In the genomic region with DNA sequence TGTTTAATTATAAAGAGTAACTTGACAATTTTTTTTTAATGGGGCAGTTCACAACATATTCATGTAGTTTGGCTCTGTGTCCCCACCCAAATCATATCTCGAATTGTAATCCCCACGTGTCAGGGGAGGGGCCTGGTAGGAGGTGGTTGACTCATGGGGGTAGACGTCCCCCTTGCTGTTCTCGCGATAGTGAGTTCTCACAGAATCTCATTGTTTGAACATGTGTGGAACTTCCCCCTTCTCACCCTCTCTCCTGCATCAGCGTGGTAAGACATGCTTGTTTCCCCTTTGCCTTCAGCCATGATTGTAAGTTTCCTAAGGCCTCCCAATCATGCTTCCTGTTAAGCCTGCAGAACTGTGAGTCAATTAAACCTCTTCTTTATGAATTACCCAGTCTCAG, we compare ENCODE assay signal across 13 cellular contexts. TPM values are rescaled to one million over a fixed set of nuclear protein-coding genes. Genes with fewer than 3 reads are reported as not detected.
A peak's percentile ranks its signal among the peaks of the same experiment; 100 is the strongest.
DNase-seq lines count a peak whose midpoint lies in the region; ATAC-seq and TF ChIP-seq lines count a peak whose summit lies in the region.
"Had no signal": no experiment of that assay in that cellular context is flagged by ENCODE, and none has a peak within 500 bp of the region (broad histone marks: within the 10 kb centered on the region; RNA-seq: fewer than 3 reads in every experiment).

No MANE protein-coding gene starts in this region.

- no peak for TF ChIP-seq EP300 in tibial nerve (IDR thresholded peaks at IDR 0.05)

- peak; percentile 48 to 57 for ATAC-seq in activated CD4-positive, CD25-positive, alpha-beta regulatory T cell treated with anti-CD3 and anti-CD28 coated beads, Interleukin-2, amount 50 U/mL, for 24 hours
- peak; percentile 44 for ATAC-seq in effector memory CD8-positive, alpha-beta T cell (replicated peaks)
- ATAC-seq in GM18907 (IDR thresholded peaks at IDR 0.05; ENCODE audit: unreplicated experiment): no peak
- ATAC-seq: body of pancreas had no signal

- peaks cover 28 to 66% of the 10 kb centered on the region in 2 donors for H3K4me1 Mint-ChIP-seq in effector memory CD8-positive, alpha-beta T cell (ENCODE audit: low read depth in 2 of 2)

- no peak overlapping the region for H3K4me3 Mint-ChIP-seq in effector memory CD8-positive, alpha-beta T cell

- TF ChIP-seq CTCF in tibial nerve (IDR thresholded peaks at IDR 0.05): no peak

- no peaks in the 10 kb centered on the region for H3K9me3 ChIP-seq in tibial nerve
- H3K9me3 ChIP-seq: body of pancreas, thoracic aorta had no signal

- H3K27me3 ChIP-seq in tibial nerve: no peaks in the 10 kb centered on the region
- H3K27me3 ChIP-seq: body of pancreas had no signal

- 71 to 74% methylated on average over 6 of the region's 6 CpGs for WGBS in tibial nerve, 2 donors

- H3K27ac Mint-ChIP-seq in effector memory CD8-positive, alpha-beta T cell: peak overlapping the region in 1 of 2 donors; percentile 44

- H3K4me3 ChIP-seq in tibial nerve: no peak overlapping the region
- H3K4me3 ChIP-seq: body of pancreas, lung, thoracic aorta had no signal

- H3K27ac ChIP-seq in tibial nerve: no peak overlapping the region
- H3K27ac ChIP-seq: thoracic aorta had no signal

- no peaks in the 10 kb centered on the region for H3K27me3 Mint-ChIP-seq in effector memory CD8-positive, alpha-beta T cell

- peaks cover 0 to 59% (median 10%) of the 10 kb centered on the region in 4 donors for H3K4me1 ChIP-seq in tibial nerve

- peaks cover 0 to 1% of the 10 kb centered on the region in 2 donors for H3K9me3 Mint-ChIP-seq in effector memory CD8-positive, alpha-beta T cell

- H3K36me3 ChIP-seq in tibial nerve: no peaks in the 10 kb centered on the region
- H3K36me3 ChIP-seq: thoracic aorta had no signal

- peaks cover 2% of the 10 kb centered on the region for H3K36me3 Mint-ChIP-seq in effector memory CD8-positive, alpha-beta T cell (ENCODE audit: insufficient read depth)

- TF ChIP-seq POLR2A in tibial nerve (IDR thresholded peaks at IDR 0.05): no peak

- no peak for DNase-seq in activated CD4-positive, CD25-positive, alpha-beta regulatory T cell treated with anti-CD3 and anti-CD28 coated beads, Interleukin-2, amount 50 U/mL, for 72 hours
- DNase-seq in SKM-1 treated with dmso at 0.1 percent for 144 hours (lab: John Stamatoyannopoulos, UW; ENCODE audit: unreplicated experiment): peak; percentile 73
- DNase-seq in effector memory CD8-positive, alpha-beta T cell: no peak
- DNase-seq in stimulated activated CD4-positive, alpha-beta T cell treated with anti-CD3 and anti-CD28 coated beads, Interleukin-4, amount 100 ng/mL, for 4 hours: peak; percentile 10 to 44
- no peak for DNase-seq in tibial nerve (ENCODE audit: low spot score in 2 of 2)
- no peak for DNase-seq in HCEC 1CT
- DNase-seq: 8988T, body of pancreas, NCI-H526 treated with DMSO at 0.1 percent for 48 hours had no signal

RNA-seq across cellular contexts. Expression of gene FBXW11, which starts 40.7 kb away (rescaled TPM):
- total RNA-seq in tibial nerve: 10 to 100 TPM; 49.2 to 96.4 (median 73.4) TPM

Comparison
In these comparisons a context has a peak if more than half of its experiments do, and no peak if none do; other contexts are left out.
1. DNase-seq: peak in SKM-1 treated with dmso at 0.1 percent for 144 hours (single experiment) and stimulated activated CD4-positive, alpha-beta T cell treated with anti-CD3 and anti-CD28 coated beads, Interleukin-4, amount 100 ng/mL, for 4 hours (2 of 2); none in activated CD4-positive, CD25-positive, alpha-beta regulatory T cell treated with anti-CD3 and anti-CD28 coated beads, Interleukin-2, amount 50 U/mL, for 72 hours (single experiment), effector memory CD8-positive, alpha-beta T cell (0 of 3), tibial nerve (0 of 2) and HCEC 1CT (single experiment).